ENCODE assay signal across 24 cellular contexts in the genomic region with DNA sequence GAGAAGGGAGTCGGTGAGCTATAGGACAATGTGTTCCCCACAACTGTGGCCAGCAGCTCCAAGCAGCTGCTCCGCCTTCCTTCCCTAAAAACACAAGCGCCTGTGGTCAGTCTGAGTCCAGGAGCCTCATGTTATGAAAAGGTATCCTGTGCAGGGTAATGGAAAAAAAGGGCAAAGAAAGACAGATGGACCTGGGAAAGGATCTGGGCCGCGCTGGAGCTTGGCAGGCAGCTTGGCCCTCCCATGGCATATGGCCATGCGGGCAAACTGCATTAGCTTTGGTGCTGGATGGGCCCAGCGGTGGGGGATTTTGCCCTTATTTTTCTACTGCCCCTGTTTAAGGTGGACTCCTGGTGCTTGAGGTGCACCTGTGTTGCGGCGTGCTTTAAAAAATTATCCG.
"Had no signal": no experiment of that assay in that cellular context is flagged by ENCODE, and none has a peak within 500 bp of the region (broad histone marks: within the 10 kb centered on the region; RNA-seq: fewer than 3 reads in every experiment).

No MANE protein-coding gene starts in this region.

- H3K4me3 ChIP-seq: colonic mucosa had no signal

- H3K9me3 ChIP-seq: colonic mucosa had no signal

- H3K4me1 ChIP-seq: colonic mucosa had no signal

- ATAC-seq: activated CD4-positive, CD25-positive, alpha-beta regulatory T cell treated with anti-CD3 and anti-CD28 coated beads, Interleukin-2, amount 50 U/mL, for 24 hours; activated CD8-positive, alpha-beta T cell treated with anti-CD3 and anti-CD28 coated beads for 36 hours; activated T-cell treated with anti-CD3 and anti-CD28 coated beads, Interleukin-2, amount 50 U/mL, for 4 hours; activated T-helper 17 cell treated with anti-CD3 and anti-CD28 coated beads, Interleukin-2, amount 50 U/mL, for 72 hours had no signal

- H3K27me3 ChIP-seq: brain microvascular endothelial cell, colonic mucosa had no signal

- H3K36me3 ChIP-seq: brain microvascular endothelial cell, colonic mucosa, WERI-Rb-1 had no signal

- DNase-seq: activated B cell treated with CpG ODN at 0.5 μM for 24 hours; activated CD4-positive, alpha-beta T cell treated with anti-CD3 and anti-CD28 coated beads for 48 hours; activated CD4-positive, alpha-beta T cell treated with anti-CD3 and anti-CD28 coated beads, Interleukin-2, amount 50 U/mL, for 1 hour; activated CD4-positive, alpha-beta T cell treated with anti-CD3 and anti-CD28 coated beads, Interleukin-2, amount 50 U/mL, for 48 hours; activated CD8-positive, alpha-beta memory T cell treated with anti-CD3 and anti-CD28 coated beads for 24 hours; activated CD8-positive, alpha-beta T cell treated with anti-CD3 and anti-CD28 coated beads for 36 hours; activated effector memory CD4-positive, alpha-beta T cell treated with Interleukin-2 at 50 U/mL for 16 hours; activated gamma-delta T cell treated with Interleukin-2 at 50 U/mL for 16 hours; activated naive CD4-positive, alpha-beta T cell treated with anti-CD3 and anti-CD28 coated beads, Interleukin-2, amount 50 U/mL, for 16 hours; activated naive CD4-positive, alpha-beta T cell treated with Interleukin-2 at 50 U/mL for 16 hours; activated T-cell treated with anti-CD3 and anti-CD28 coated beads, Interleukin-2, amount 50 U/mL, for 4 hours; amniotic stem cell; anterior cingulate cortex; brain microvascular endothelial cell; colonic mucosa; effector CD8-positive, alpha-beta T cell; foreskin fibroblast; head of caudate nucleus; hippocampal formation; T1000; WERI-Rb-1 had no signal

- H3K27ac ChIP-seq: brain microvascular endothelial cell, colonic mucosa, epithelial cell of prostate, WERI-Rb-1 had no signal
